In genomic region chr4:83150563-83151330, GRCh38 we compare ENCODE assay signal across 19 cellular contexts. TPM values are rescaled to one million over a fixed set of nuclear protein-coding genes. Genes with fewer than 3 reads are reported as not detected.
DNase-seq lines count a peak whose midpoint lies in the region; ATAC-seq, FAIRE-seq and TF ChIP-seq lines count a peak whose summit lies in the region.
"Had no signal": no experiment of that assay in that cellular context is flagged by ENCODE, and none has a peak within 500 bp of the region (broad histone marks: within the 10 kb centered on the region; RNA-seq: fewer than 3 reads in every experiment).

No MANE protein-coding gene starts in this region.

- H3K36me3 Mint-ChIP-seq in astrocyte (ENCODE audit: low read depth, unreplicated experiment): no peaks in the 10 kb centered on the region
- no peaks in the 10 kb centered on the region for H3K36me3 Mint-ChIP-seq in activated naive CD4-positive, alpha-beta T cell treated with anti-CD3 and anti-CD28 coated beads for 36 hours (ENCODE audit: low read depth)
- no peaks in the 10 kb centered on the region for H3K36me3 Mint-ChIP-seq in activated T-cell treated with anti-CD3 and anti-CD28 coated beads, Interleukin-2, amount 50 U/mL, for 4 hours (ENCODE audit: insufficient read depth)
- H3K36me3 Mint-ChIP-seq: IgD-negative memory B cell had no signal

- H3K9me2 ChIP-seq in HCT116 (ENCODE audit: insufficient read depth): no peaks in the 10 kb centered on the region

- H3K9me3 Mint-ChIP-seq in astrocyte (ENCODE audit: unreplicated experiment): no peaks in the 10 kb centered on the region
- H3K9me3 Mint-ChIP-seq in activated naive CD4-positive, alpha-beta T cell treated with anti-CD3 and anti-CD28 coated beads for 36 hours: no peaks in the 10 kb centered on the region
- no peaks in the 10 kb centered on the region for H3K9me3 Mint-ChIP-seq in activated T-cell treated with anti-CD3 and anti-CD28 coated beads, Interleukin-2, amount 50 U/mL, for 4 hours
- H3K9me3 Mint-ChIP-seq: IgD-negative memory B cell had no signal

- RAD21 ChIA-PET in HCT116 (lab: Charles Lee; ENCODE audit: low non-redundant PET in 1 of 2, low total read pairs in 2 of 2, uncharacterized antibody in 2 of 2, unreplicated experiment in 2 of 2): no interaction called here

- no peak; the same call in 1 of the 2 replicates for ATAC-seq in HCT116
- ATAC-seq in activated T-cell treated with anti-CD3 and anti-CD28 coated beads, Interleukin-2, amount 50 U/mL, for 4 hours: no peak
- ATAC-seq: activated CD8-positive, alpha-beta T cell treated with anti-CD3 and anti-CD28 coated beads, Interleukin-2, amount 10 ng/mL, durations not matched to agents 7 days and 5 days had no signal

- BruUV-seq in A673 (replicated peaks; lab: Mats Ljungman, UMichigan): no TSS peak
- BruUV-seq in HCT116 (replicated peaks; lab: Mats Ljungman, UMichigan): no TSS peak

- TF ChIP-seq RAD21 in HCT116 (IDR thresholded peaks at IDR 0.05; ENCODE audit: low read depth): no peak

- no peak overlapping the region for H3K27ac ChIP-seq in A673 (ENCODE audit: low read depth, low read length, poor library complexity, severe bottlenecking)
- H3K27ac ChIP-seq in HCT116 (ENCODE audit: low read depth, low read length): no peak overlapping the region
- no peak overlapping the region for H3K27ac ChIP-seq in astrocyte (ENCODE audit: low read depth, low read length)
- H3K27ac ChIP-seq: dorsolateral prefrontal cortex, GM23248, upper lobe of left lung, VCaP had no signal

- H3K4me1 Mint-ChIP-seq in astrocyte (ENCODE audit: low read depth, unreplicated experiment): peaks cover 10% of the 10 kb centered on the region
- peaks cover 29% of the 10 kb centered on the region for H3K4me1 Mint-ChIP-seq in activated naive CD4-positive, alpha-beta T cell treated with anti-CD3 and anti-CD28 coated beads for 36 hours (ENCODE audit: low read depth)
- peaks cover 30% of the 10 kb centered on the region for H3K4me1 Mint-ChIP-seq in activated T-cell treated with anti-CD3 and anti-CD28 coated beads, Interleukin-2, amount 50 U/mL, for 4 hours (ENCODE audit: low read depth)

- H3K4me1 ChIP-seq in A673 (ENCODE audit: insufficient read depth, low read length, poor library complexity, severe bottlenecking) (no peaks in the 10 kb centered on the region), HCT116 (ENCODE audit: control insufficient read depth in 1 of 2, insufficient read depth in 2 of 2, low read length in 2 of 2) (peaks cover 6 to 13% of the 10 kb centered on the region in 2 experiments; a peak in 3 of 4 replicates), astrocyte (ENCODE audit: insufficient read depth, low read length) (no peaks in the 10 kb centered on the region)

- peak; percentile 0 for DNase-seq in A673 (ENCODE audit: low spot score)
- no peak for DNase-seq in HCT116 (ENCODE audit: low read depth, low spot score)
- peak; percentile 32 for DNase-seq in astrocyte (ENCODE audit: low read depth)
- DNase-seq in islet precursor cell: peak; percentile 63
- DNase-seq in activated naive CD4-positive, alpha-beta T cell treated with anti-CD3 and anti-CD28 coated beads for 36 hours: no peak
- DNase-seq in activated T-cell treated with anti-CD3 and anti-CD28 coated beads, Interleukin-2, amount 50 U/mL, for 4 hours: no peak
- no peak for DNase-seq in activated CD8-positive, alpha-beta memory T cell treated with anti-CD3 and anti-CD28 coated beads, Interleukin-2, amount 50 U/mL, for 48 hours
- no peak for DNase-seq in NOMO-1 treated with DMSO at 0.1 percent for 48 hours (lab: John Stamatoyannopoulos, UW; ENCODE audit: unreplicated experiment)
- DNase-seq: activated CD8-positive, alpha-beta T cell treated with anti-CD3 and anti-CD28 coated beads, Interleukin-2, amount 10 ng/mL, durations not matched to agents 7 days and 5 days; dorsolateral prefrontal cortex; GM23248; NCI-H1105; NCI-H2227 treated with DMSO at 0.1 percent for 48 hours; occipital lobe; stimulated activated naive CD4-positive, alpha-beta T cell; upper lobe of left lung had no signal

- no peak overlapping the region for H2AFZ ChIP-seq in HCT116 (ENCODE audit: low read depth, low read length, poor library complexity, severe bottlenecking)
- no peak overlapping the region for H2AFZ ChIP-seq in astrocyte (ENCODE audit: low read depth, low read length)
- H2AFZ ChIP-seq: GM23248 had no signal

- no peaks in the 10 kb centered on the region for H3K9me3 ChIP-seq in A673 (ENCODE audit: low read depth, low read length, poor library complexity, severe bottlenecking)
- no peaks in the 10 kb centered on the region for H3K9me3 ChIP-seq in HCT116 (ENCODE audit: control insufficient read depth in 1 of 2, insufficient read depth in 1 of 2, low read depth in 1 of 2, low read length in 2 of 2)
- no peaks in the 10 kb centered on the region for H3K9me3 ChIP-seq in astrocyte (ENCODE audit: insufficient read depth, low read depth, low read length)
- H3K9me3 ChIP-seq: upper lobe of left lung had no signal

- no peak overlapping the region for H3K27ac Mint-ChIP-seq in astrocyte (ENCODE audit: unreplicated experiment)
- no peak overlapping the region for H3K27ac Mint-ChIP-seq in activated naive CD4-positive, alpha-beta T cell treated with anti-CD3 and anti-CD28 coated beads for 36 hours
- H3K27ac Mint-ChIP-seq: activated CD8-positive, alpha-beta T cell treated with anti-CD3 and anti-CD28 coated beads, Interleukin-2, amount 10 ng/mL, durations not matched to agents 7 days and 5 days; IgD-negative memory B cell had no signal

- peak overlapping the region; percentile 39 for H3K4me2 ChIP-seq in HCT116 (ENCODE audit: low read length)
- no peak overlapping the region for H3K4me2 ChIP-seq in astrocyte (ENCODE audit: low read length)
- H3K4me2 ChIP-seq: smooth muscle cell had no signal

- no peak for FAIRE-seq in astrocyte (lab: Jason Lieb, UNC)

- POLR2A ChIA-PET in A673 (lab: Charles Lee; ENCODE audit: low non-redundant PET) (no interaction called here), HCT116 (lab: Charles Lee) (no interaction called here)

- H4K20me1 ChIP-seq in HCT116 (ENCODE audit: insufficient read depth) (no peaks in the 10 kb centered on the region), astrocyte (ENCODE audit: insufficient read depth, low read length) (no peaks in the 10 kb centered on the region)

- no peak overlapping the region for H3K9ac ChIP-seq in HCT116 (ENCODE audit: low read length)
- no peak overlapping the region for H3K9ac ChIP-seq in astrocyte (ENCODE audit: low read length)
- H3K9ac ChIP-seq: GM23248 had no signal

- intact Hi-C loops in A673 (cut with micrococcal nuclease; ENCODE audit: unreplicated experiment) (no loop called here), HCT116 (cut with micrococcal nuclease) (no loop called here)
- intact Hi-C loops in activated naive CD4-positive, alpha-beta T cell treated with anti-CD3 and anti-CD28 coated beads for 36 hours (cut with micrococcal nuclease): no loop called here

- peaks cover 4% of the 10 kb centered on the region for H3K27me3 Mint-ChIP-seq in astrocyte (ENCODE audit: low read depth, unreplicated experiment)
- no peaks in the 10 kb centered on the region for H3K27me3 Mint-ChIP-seq in activated naive CD4-positive, alpha-beta T cell treated with anti-CD3 and anti-CD28 coated beads for 36 hours (ENCODE audit: low read depth)
- H3K27me3 Mint-ChIP-seq in activated T-cell treated with anti-CD3 and anti-CD28 coated beads, Interleukin-2, amount 50 U/mL, for 4 hours (ENCODE audit: low read depth): no peaks in the 10 kb centered on the region
- H3K27me3 Mint-ChIP-seq: IgD-negative memory B cell had no signal

- no peaks in the 10 kb centered on the region for H3K36me3 ChIP-seq in A673 (ENCODE audit: insufficient read depth, low read length, poor library complexity, severe bottlenecking)
- H3K36me3 ChIP-seq in HCT116 (ENCODE audit: control insufficient read depth in 1 of 2, insufficient read depth in 2 of 2, low read length in 2 of 2): no peaks in the 10 kb centered on the region
- no peaks in the 10 kb centered on the region for H3K36me3 ChIP-seq in astrocyte (ENCODE audit: insufficient read depth, low read length)
- H3K36me3 ChIP-seq: upper lobe of left lung had no signal

- no peak overlapping the region for H3K4me3 ChIP-seq in A673 (ENCODE audit: low read depth, low read length, poor library complexity, severe bottlenecking)
- no peak overlapping the region for H3K4me3 ChIP-seq in HCT116 (replicated peaks in 1 of 2; ENCODE audit: low read depth in 1 of 2, low read length in 2 of 2)
- H3K4me3 ChIP-seq in astrocyte (ENCODE audit: insufficient read depth, low read depth, low read length): no peak overlapping the region
- H3K4me3 ChIP-seq: dorsolateral prefrontal cortex, GM23248, smooth muscle cell, upper lobe of left lung had no signal

- H3K27me3 ChIP-seq in A673 (replicated peaks; ENCODE audit: insufficient read depth, low read depth, low read length, poor library complexity) (no peaks in the 10 kb centered on the region), HCT116 (ENCODE audit: insufficient read depth, low read length) (no peaks in the 10 kb centered on the region), astrocyte (ENCODE audit: insufficient read depth, low read length) (no peaks in the 10 kb centered on the region)
- H3K27me3 ChIP-seq: dorsolateral prefrontal cortex, upper lobe of left lung had no signal

- no peak for TF ChIP-seq POLR2A in HCT116 (IDR thresholded peaks at IDR 0.05; ENCODE audit: borderline replicate concordance, extremely low read depth, insufficient read depth, insufficient read length)

- H3K79me2 ChIP-seq in HCT116 (ENCODE audit: insufficient read depth, low read length) (no peaks in the 10 kb centered on the region), astrocyte (ENCODE audit: insufficient read depth, low read length) (no peaks in the 10 kb centered on the region)

- H3K4me3 Mint-ChIP-seq in astrocyte (ENCODE audit: unreplicated experiment): no peak overlapping the region
- no peak overlapping the region for H3K4me3 Mint-ChIP-seq in activated naive CD4-positive, alpha-beta T cell treated with anti-CD3 and anti-CD28 coated beads for 36 hours
- no peak overlapping the region for H3K4me3 Mint-ChIP-seq in activated T-cell treated with anti-CD3 and anti-CD28 coated beads, Interleukin-2, amount 50 U/mL, for 4 hours
- H3K4me3 Mint-ChIP-seq: activated CD8-positive, alpha-beta T cell treated with anti-CD3 and anti-CD28 coated beads, Interleukin-2, amount 10 ng/mL, durations not matched to agents 7 days and 5 days had no signal

- CTCF ChIA-PET in A673 (lab: Charles Lee) (no interaction called here), HCT116 (lab: Charles Lee) (no interaction called here)
- CTCF ChIA-PET in activated naive CD4-positive, alpha-beta T cell treated with anti-CD3 and anti-CD28 coated beads for 36 hours (lab: Charles Lee): interaction anchor here (0.9 kb wide), 1 partner anchor 38 kb away, joined by 4 read pairs; no protein-coding TSS in a partner anchor

- no peak for TF ChIP-seq CTCF in A673 (conservative IDR thresholded peaks at IDR 0.05; ENCODE audit: low read depth, low read length)
- no peak for TF ChIP-seq CTCF in HCT116 (IDR thresholded peaks at IDR 0.05 in 2 of 3, conservative IDR thresholded peaks at IDR 0.05 in 1 of 3; ENCODE audit: borderline replicate concordance in 1 of 3, insufficient read depth in 1 of 3, low read depth in 2 of 3, low read length in 2 of 3)
- no peak for TF ChIP-seq CTCF in astrocyte (IDR thresholded peaks at IDR 0.05; ENCODE audit: insufficient read depth, low read depth, low read length)

RNA-seq across cellular contexts. Expression of gene PLAC8, which starts 36.2 kb away (rescaled TPM):
- 0.41 TPM in 1 of 2 replicates, not detected in the other for total RNA-seq in A673 (2021)
- 0.61 TPM for total RNA-seq in HCT116 (2021; ENCODE audit: unreplicated experiment)
- 0.17 and 0.57 TPM in 2 replicates for polyA plus RNA-seq in HCT116 (2012)
- 19.5 and 27.8 TPM in 2 replicates for total RNA-seq in astrocyte
- total RNA-seq in activated naive CD4-positive, alpha-beta T cell treated with anti-CD3 and anti-CD28 coated beads for 36 hours: 10 to 100 TPM; 62.0 to 62.3 TPM
- 10 to 100 TPM; 11.8 to 14.9 (median 14.3) TPM for total RNA-seq in activated T-cell treated with anti-CD3 and anti-CD28 coated beads, Interleukin-2, amount 50 U/mL, for 4 hours
- total RNA-seq: GM23248 had no signal

Comparison
In these comparisons a context has a peak if more than half of its experiments do, and no peak if none do; other contexts are left out.
1. DNase-seq: peak in A673 (single experiment), astrocyte (single experiment) and islet precursor cell (single experiment); none in HCT116 (single experiment), activated naive CD4-positive, alpha-beta T cell treated with anti-CD3 and anti-CD28 coated beads for 36 hours (single experiment), activated T-cell treated with anti-CD3 and anti-CD28 coated beads, Interleukin-2, amount 50 U/mL, for 4 hours (single experiment), activated CD8-positive, alpha-beta memory T cell treated with anti-CD3 and anti-CD28 coated beads, Interleukin-2, amount 50 U/mL, for 48 hours (single experiment) and NOMO-1 treated with DMSO at 0.1 percent for 48 hours (single experiment).